Comparison of ENCODE assay signal across 9 cellular contexts in genomic region chr10:99233680-99234018, GRCh38. TPM values are rescaled to one million over a fixed set of nuclear protein-coding genes. Genes with fewer than 3 reads are reported as not detected.
DNase-seq lines count a peak whose midpoint lies in the region; ATAC-seq and TF ChIP-seq lines count a peak whose summit lies in the region.
"Had no signal": no experiment of that assay in that cellular context is flagged by ENCODE, and none has a peak within 500 bp of the region (broad histone marks: within the 10 kb centered on the region; RNA-seq: fewer than 3 reads in every experiment).

No MANE protein-coding gene starts in this region.

- H3K27me3 Mint-ChIP-seq in CD14-positive monocyte (ENCODE audit: low read depth in 3 of 3) (peaks cover 88 to 97% (median 88%) of the 10 kb centered on the region in 3 donors), neural crest cell (ENCODE audit: low read depth) (peaks cover 98% of the 10 kb centered on the region)
- peaks cover 65 to 93% of the 10 kb centered on the region in 2 donors for H3K27me3 Mint-ChIP-seq in effector memory CD8-positive, alpha-beta T cell

- peaks cover 40% of the 10 kb centered on the region for H3K4me1 Mint-ChIP-seq in CD14-positive monocyte
- H3K4me1 Mint-ChIP-seq in effector memory CD8-positive, alpha-beta T cell (ENCODE audit: low read depth in 2 of 2): peaks cover 14% of the 10 kb centered on the region in 2 donors
- H3K4me1 Mint-ChIP-seq in neural crest cell: peaks cover 36% of the 10 kb centered on the region

- DNase-seq in CD14-positive monocyte (ENCODE audit: low spot score): no peak
- DNase-seq in effector memory CD8-positive, alpha-beta T cell: no peak
- peak; percentile 12 for DNase-seq in neural crest cell (ENCODE audit: low read depth, low spot score)
- DNase-seq in DMS153 treated with DMSO at 0.1 percent for 48 hours (lab: John Stamatoyannopoulos, UW; ENCODE audit: unreplicated experiment): no peak
- DNase-seq in NCI-H1417 treated with DMSO at 0.1 percent for 48 hours (lab: John Stamatoyannopoulos, UW): no peak
- DNase-seq in anterior cingulate cortex (lab: John Stamatoyannopoulos, UW): no peak
- DNase-seq in AG08396 (ENCODE audit: low spot score): no peak

- TF ChIP-seq CTCF in CD14-positive monocyte (IDR thresholded peaks at IDR 0.05) (no peak), neural crest cell (conservative IDR thresholded peaks at IDR 0.05) (no peak)

- H3K4me3 Mint-ChIP-seq in CD14-positive monocyte (peak overlapping the region; percentile 79 to 91), neural crest cell (peak overlapping the region; percentile 43)
- H3K4me3 Mint-ChIP-seq in effector memory CD8-positive, alpha-beta T cell: peak overlapping the region; percentile 29 to 80

- no peak overlapping the region for H3K27ac Mint-ChIP-seq in CD14-positive monocyte
- H3K27ac Mint-ChIP-seq in effector memory CD8-positive, alpha-beta T cell: no peak overlapping the region
- no peak overlapping the region for H3K27ac Mint-ChIP-seq in neural crest cell (ENCODE audit: unreplicated experiment)

- H3K36me3 Mint-ChIP-seq in CD14-positive monocyte: peaks cover 5 to 8% of the 10 kb centered on the region in 2 donors
- no peaks in the 10 kb centered on the region for H3K36me3 Mint-ChIP-seq in effector memory CD8-positive, alpha-beta T cell (ENCODE audit: insufficient read depth)
- H3K36me3 Mint-ChIP-seq in neural crest cell (ENCODE audit: low read depth): peaks cover 10% of the 10 kb centered on the region

- intact Hi-C loops in CD14-positive monocyte (cut with micrococcal nuclease): no loop called here

- H3K9me3 Mint-ChIP-seq in CD14-positive monocyte (peaks cover 0 to 44% (median 30%) of the 10 kb centered on the region in 7 donors), neural crest cell (no peaks in the 10 kb centered on the region)
- H3K9me3 Mint-ChIP-seq in effector memory CD8-positive, alpha-beta T cell: no peaks in the 10 kb centered on the region

- ATAC-seq in HG03135 (IDR thresholded peaks at IDR 0.05; ENCODE audit: unreplicated experiment): peak; percentile 13
- ATAC-seq in effector memory CD8-positive, alpha-beta T cell (replicated peaks): no peak

RNA-seq across cellular contexts. Expression of gene HPSE2, which starts 2.0 kb away (rescaled TPM):
- polyA plus RNA-seq in CD14-positive monocyte: not detected
- total RNA-seq in neural crest cell: not detected in 2 replicates
- total RNA-seq: mononuclear cell had no signal
